In the genomic region with DNA sequence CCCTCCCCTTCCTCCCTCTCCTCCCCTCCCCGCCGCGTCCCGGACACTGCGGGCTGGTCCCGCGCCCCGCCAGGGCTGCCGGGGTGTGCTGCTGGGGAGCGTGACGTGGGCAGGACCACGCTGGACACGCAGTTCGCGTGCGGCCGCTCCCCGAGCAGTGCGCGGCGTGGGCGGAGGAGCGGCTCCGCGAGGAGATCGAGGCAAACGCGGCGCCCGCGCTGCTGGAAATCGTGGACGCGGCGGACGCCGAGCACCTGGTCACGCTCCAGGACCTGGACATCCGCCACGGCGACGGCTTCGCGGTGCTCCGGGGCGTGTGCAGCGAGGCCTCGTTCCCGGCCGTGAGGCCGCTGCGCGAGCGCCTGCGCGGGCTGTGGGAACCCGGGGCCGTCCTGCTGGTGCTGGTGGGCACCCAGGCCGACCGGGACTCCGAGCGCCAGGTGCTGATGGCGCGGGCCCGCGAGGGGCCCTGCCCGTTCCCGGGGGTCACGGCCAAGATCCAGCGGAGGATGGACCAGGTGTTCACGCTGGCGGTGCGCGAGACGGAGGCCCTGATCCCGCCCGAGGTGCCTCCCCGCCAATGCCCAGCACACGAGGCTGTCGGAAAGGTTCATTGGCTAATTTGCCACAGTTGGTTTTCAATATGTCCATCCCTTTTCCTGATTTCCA, we compare ENCODE assay signal across 10 cellular contexts.
DNase-seq lines count a peak whose midpoint lies in the region; ATAC-seq, FAIRE-seq and TF ChIP-seq lines count a peak whose summit lies in the region.
"Had no signal": no experiment of that assay in that cellular context is flagged by ENCODE, and none has a peak within 500 bp of the region (broad histone marks: within the 10 kb centered on the region; RNA-seq: fewer than 3 reads in every experiment).

No MANE protein-coding gene starts in this region.

- H3K9me2 ChIP-seq in hepatocyte (replicated peaks; ENCODE audit: insufficient read depth), result no peaks in the 10 kb centered on the region

- peak overlapping the region; percentile 85 for H3K4me2 ChIP-seq in astrocyte (ENCODE audit: low read length)
- H3K4me2 ChIP-seq in hepatocyte, result peak overlapping the region; percentile 92

- H3K36me3 Mint-ChIP-seq in astrocyte (ENCODE audit: low read depth, unreplicated experiment), result peaks cover 3% of the 10 kb centered on the region
- no peaks in the 10 kb centered on the region for H3K36me3 Mint-ChIP-seq in activated CD4-positive, alpha-beta T cell treated with anti-CD3 and anti-CD28 coated beads, Interleukin-2, amount 10 ng/mL, durations not matched to agents 24 days and 14 days (ENCODE audit: low read depth)

- no peak for TF ChIP-seq CTCF in astrocyte (IDR thresholded peaks at IDR 0.05; ENCODE audit: insufficient read depth, low read depth, low read length)
- TF ChIP-seq CTCF in hepatocyte (IDR thresholded peaks at IDR 0.05; ENCODE audit: poor library complexity), result no peak

- no peaks in the 10 kb centered on the region for H4K20me1 ChIP-seq in astrocyte (ENCODE audit: insufficient read depth, low read length)
- H4K20me1 ChIP-seq in hepatocyte (ENCODE audit: insufficient read depth, poor library complexity, severe bottlenecking), result no peaks in the 10 kb centered on the region

- peaks cover 10% of the 10 kb centered on the region for H3K9me3 ChIP-seq in astrocyte (ENCODE audit: insufficient read depth, low read depth, low read length)
- no peaks in the 10 kb centered on the region for H3K9me3 ChIP-seq in hepatocyte (ENCODE audit: low read depth)

- FAIRE-seq in astrocyte (lab: Jason Lieb, UNC), result no peak

- ATAC-seq in GM19023 (IDR thresholded peaks at IDR 0.05; ENCODE audit: unreplicated experiment), result no peak
- ATAC-seq: activated CD4-positive, CD25-positive, alpha-beta regulatory T cell treated with anti-CD3 and anti-CD28 coated beads, Interleukin-2, amount 50 U/mL, for 24 hours had no signal

- H3K4me3 ChIP-seq in astrocyte (ENCODE audit: insufficient read depth, low read depth, low read length) (peak overlapping the region; percentile 23), hepatocyte (peak overlapping the region; percentile 65)
- H3K4me3 ChIP-seq: HAP-1 had no signal

- peaks cover 5% of the 10 kb centered on the region for H3K4me1 Mint-ChIP-seq in astrocyte (ENCODE audit: low read depth, unreplicated experiment)
- no peaks in the 10 kb centered on the region for H3K4me1 Mint-ChIP-seq in activated CD4-positive, alpha-beta T cell treated with anti-CD3 and anti-CD28 coated beads, Interleukin-2, amount 10 ng/mL, durations not matched to agents 24 days and 14 days

- H3K4me3 Mint-ChIP-seq in astrocyte (ENCODE audit: unreplicated experiment), result peak overlapping the region; percentile 68
- no peak overlapping the region for H3K4me3 Mint-ChIP-seq in activated CD4-positive, alpha-beta T cell treated with anti-CD3 and anti-CD28 coated beads, Interleukin-2, amount 10 ng/mL, durations not matched to agents 24 days and 14 days

- H3K27ac Mint-ChIP-seq in astrocyte (ENCODE audit: unreplicated experiment), result no peak overlapping the region
- no peak overlapping the region for H3K27ac Mint-ChIP-seq in activated CD4-positive, alpha-beta T cell treated with anti-CD3 and anti-CD28 coated beads, Interleukin-2, amount 10 ng/mL, durations not matched to agents 24 days and 14 days

- H3K27ac ChIP-seq in astrocyte (ENCODE audit: low read depth, low read length) (peak overlapping the region; percentile 65), hepatocyte (peak overlapping the region; percentile 94)

- H3K9me3 Mint-ChIP-seq in astrocyte (ENCODE audit: unreplicated experiment), result peaks cover 8% of the 10 kb centered on the region
- peaks cover 12% of the 10 kb centered on the region for H3K9me3 Mint-ChIP-seq in activated CD4-positive, alpha-beta T cell treated with anti-CD3 and anti-CD28 coated beads, Interleukin-2, amount 10 ng/mL, durations not matched to agents 24 days and 14 days

- intact Hi-C loops in activated CD4-positive, alpha-beta T cell treated with anti-CD3 and anti-CD28 coated beads, Interleukin-2, amount 10 ng/mL, durations not matched to agents 24 days and 14 days (cut with micrococcal nuclease), result no loop called here

- peak overlapping the region; percentile 70 for H3K9ac ChIP-seq in astrocyte (ENCODE audit: low read length)

- peak overlapping the region; percentile 90 for H2AFZ ChIP-seq in astrocyte (ENCODE audit: low read depth, low read length)
- H2AFZ ChIP-seq in hepatocyte, result peak overlapping the region; percentile 47

- H3K27me3 Mint-ChIP-seq in astrocyte (ENCODE audit: low read depth, unreplicated experiment), result peaks cover 11% of the 10 kb centered on the region
- peaks cover 25% of the 10 kb centered on the region for H3K27me3 Mint-ChIP-seq in activated CD4-positive, alpha-beta T cell treated with anti-CD3 and anti-CD28 coated beads, Interleukin-2, amount 10 ng/mL, durations not matched to agents 24 days and 14 days

- 5% methylated on average over 30 of the region's 80 CpGs for WGBS in hepatocyte (ENCODE audit: low lambda C conversion rate, missing lambda C conversion rate)

- H3K36me3 ChIP-seq in astrocyte (ENCODE audit: insufficient read depth, low read length) (no peaks in the 10 kb centered on the region), hepatocyte (replicated peaks; ENCODE audit: insufficient read depth, low read depth) (no peaks in the 10 kb centered on the region)
- H3K36me3 ChIP-seq: HAP-1 had no signal

- H3K79me2 ChIP-seq in astrocyte (ENCODE audit: insufficient read depth, low read length), result no peaks in the 10 kb centered on the region
- H3K79me2 ChIP-seq in hepatocyte, result peaks cover 10% of the 10 kb centered on the region

- peak; percentile 38 for DNase-seq in EL
- DNase-seq in astrocyte (ENCODE audit: low read depth), result peak; percentile 8
- DNase-seq in hepatocyte (ENCODE audit: low spot score), result peak; percentile 59
- DNase-seq in retina, result peak; percentile 76
- DNase-seq in activated CD8-positive, alpha-beta memory T cell treated with anti-CD3 and anti-CD28 coated beads, Interleukin-2, amount 50 U/mL, for 48 hours, result no peak
- DNase-seq in NCI-H2029 treated with DMSO at 0.1 percent for 48 hours (lab: John Stamatoyannopoulos, UW), result no peak
- no peak for DNase-seq in activated CD4-positive, alpha-beta T cell treated with anti-CD3 and anti-CD28 coated beads, Interleukin-2, amount 10 ng/mL, durations not matched to agents 24 days and 14 days

- H3K4me1 ChIP-seq in astrocyte (ENCODE audit: insufficient read depth, low read length) (peaks cover 5% of the 10 kb centered on the region), hepatocyte (ENCODE audit: insufficient read depth) (peaks cover 32% of the 10 kb centered on the region)
- H3K4me1 ChIP-seq: HAP-1 had no signal

- H3K27me3 ChIP-seq in astrocyte (ENCODE audit: insufficient read depth, low read length) (peaks cover 9% of the 10 kb centered on the region), hepatocyte (no peaks in the 10 kb centered on the region)

Comparison
In these comparisons a context has a peak if more than half of its experiments do, and no peak if none do; other contexts are left out.
1. DNase-seq: peak in EL (single experiment), astrocyte (single experiment), hepatocyte (single experiment) and retina (single experiment); none in activated CD8-positive, alpha-beta memory T cell treated with anti-CD3 and anti-CD28 coated beads, Interleukin-2, amount 50 U/mL, for 48 hours (single experiment), NCI-H2029 treated with DMSO at 0.1 percent for 48 hours (single experiment) and activated CD4-positive, alpha-beta T cell treated with anti-CD3 and anti-CD28 coated beads, Interleukin-2, amount 10 ng/mL, durations not matched to agents 24 days and 14 days (single experiment).